Comparison of ENCODE assay signal across 9 cellular contexts in genomic region chr6:12232339-12232738, GRCh38. TPM values are rescaled to one million over a fixed set of nuclear protein-coding genes. Genes with fewer than 3 reads are reported as not detected.
DNase-seq lines count a peak whose midpoint lies in the region; ATAC-seq and TF ChIP-seq lines count a peak whose summit lies in the region.
"Had no signal": no experiment of that assay in that cellular context is flagged by ENCODE, and none has a peak within 500 bp of the region (broad histone marks: within the 10 kb centered on the region; RNA-seq: fewer than 3 reads in every experiment).

No MANE protein-coding gene starts in this region.

- TF ChIP-seq CTCF in CD14-positive monocyte (IDR thresholded peaks at IDR 0.05) = no peak

- ATAC-seq in GM18907 (IDR thresholded peaks at IDR 0.05; ENCODE audit: unreplicated experiment) = peak; percentile 55
- ATAC-seq in HG03457 (IDR thresholded peaks at IDR 0.05; ENCODE audit: unreplicated experiment) = no peak

- H3K27ac ChIP-seq in ectodermal cell (ENCODE audit: insufficient read depth, low read depth, low read length, poor library complexity, severe bottlenecking) = peak overlapping the region; percentile 12

- no peaks in the 10 kb centered on the region for H3K9me3 Mint-ChIP-seq in CD14-positive monocyte

- no peaks in the 10 kb centered on the region for H3K36me3 Mint-ChIP-seq in CD14-positive monocyte

- peaks cover 12% of the 10 kb centered on the region for H3K4me1 ChIP-seq in ectodermal cell (ENCODE audit: control insufficient read depth, insufficient read depth, low read length)

- DNase-seq in CD14-positive monocyte (ENCODE audit: low spot score) = no peak
- DNase-seq in HT1080 (ENCODE audit: low read depth) = peak; percentile 72
- no peak for DNase-seq in Kasumi-1 (lab: John Stamatoyannopoulos, UW)
- DNase-seq in HuH-7.5 (ENCODE audit: low spot score) = no peak
- no peak for DNase-seq in SHP77 treated with DMSO at 0.1 percent for 48 hours (lab: John Stamatoyannopoulos, UW)
- DNase-seq: cortex of kidney had no signal

- H3K4me1 Mint-ChIP-seq in CD14-positive monocyte = peaks cover 34% of the 10 kb centered on the region

- H3K9me3 ChIP-seq in ectodermal cell (ENCODE audit: control insufficient read depth, low read length) = no peaks in the 10 kb centered on the region

- peaks cover 0 to 6% (median under 1%) of the 10 kb centered on the region in 3 donors for H3K27me3 Mint-ChIP-seq in CD14-positive monocyte (ENCODE audit: low read depth in 3 of 3)

- 96% methylated on average over 1 of the region's 3 CpGs for WGBS in ectodermal cell, 2 experiments

- intact Hi-C loops in CD14-positive monocyte (cut with micrococcal nuclease) = no loop called here

- H3K4me3 ChIP-seq in ectodermal cell (ENCODE audit: insufficient read depth, low read depth, low read length) = no peak overlapping the region

- peak overlapping the region; percentile 3 to 90 (median 60) for H3K27ac Mint-ChIP-seq in CD14-positive monocyte

- no peaks in the 10 kb centered on the region for H3K36me3 ChIP-seq in ectodermal cell (ENCODE audit: control insufficient read depth, insufficient read depth, low read length)

- no peaks in the 10 kb centered on the region for H3K27me3 ChIP-seq in ectodermal cell (ENCODE audit: control insufficient read depth, insufficient read depth, low read length, poor library complexity, severe bottlenecking)

- H3K4me3 Mint-ChIP-seq in CD14-positive monocyte = no peak overlapping the region

RNA-seq across cellular contexts. Expression of gene EDN1, which starts 57.8 kb away (rescaled TPM):
- under 1 TPM in 1 of 2 donors, not detected in 1; 0.11 TPM for polyA plus RNA-seq in CD14-positive monocyte
- total RNA-seq in HT1080 (2014; rRNA removed; shearing (Covaris generic)) = 2.0 and 2.3 TPM in 2 replicates
- polyA plus RNA-seq in HT1080 (2015; cell fraction: cytosol; rRNA removed) = 3.2 and 3.3 TPM in 2 replicates
- polyA plus RNA-seq in HT1080 (2015; cell fraction: nucleus; rRNA removed) = 7.4 and 7.9 TPM in 2 replicates
- polyA plus RNA-seq in ectodermal cell (2013, experiment 1 of 4) = 2.1 TPM
- 2.8 TPM for polyA plus RNA-seq in ectodermal cell (2013, experiment 2 of 4)
- polyA plus RNA-seq in ectodermal cell (2013, experiment 3 of 4) = 2.4 TPM
- polyA plus RNA-seq in ectodermal cell (2013, experiment 4 of 4) = 3.0 TPM
